Comparison of ENCODE assay signal across 20 cellular contexts in genomic region chr4:11070813-11071212, GRCh38.
DNase-seq lines count a peak whose midpoint lies in the region; ATAC-seq and TF ChIP-seq lines count a peak whose summit lies in the region.
"Had no signal": no experiment of that assay in that cellular context is flagged by ENCODE, and none has a peak within 500 bp of the region (broad histone marks: within the 10 kb centered on the region; RNA-seq: fewer than 3 reads in every experiment).

No MANE protein-coding gene starts in this region.

- peaks cover 4% of the 10 kb centered on the region for H3K36me3 Mint-ChIP-seq in endodermal cell (ENCODE audit: low read depth)
- H3K36me3 Mint-ChIP-seq: CD8-positive, alpha-beta T cell had no signal

- H3K36me3 ChIP-seq in endodermal cell (ENCODE audit: control insufficient read depth, insufficient read depth, low read length) (no peaks in the 10 kb centered on the region), osteoblast (ENCODE audit: insufficient read depth, low read length) (no peaks in the 10 kb centered on the region)
- H3K36me3 ChIP-seq: BLaER1 treated with 17β-estradiol and CSF1 and Interleukin-3, amounts not matched to agents 10 nM and 100 nM had no signal

- no peak overlapping the region for H3K4me3 Mint-ChIP-seq in endodermal cell
- H3K4me3 Mint-ChIP-seq: B cell; CD4-positive, alpha-beta T cell; CD8-positive, alpha-beta T cell had no signal

- TF ChIP-seq CTCF in endodermal cell (conservative IDR thresholded peaks at IDR 0.05) (no peak), osteoblast (IDR thresholded peaks at IDR 0.05; ENCODE audit: extremely low read depth, low read depth, low read length) (no peak)

- DNase-seq in DMS 273 (lab: John Stamatoyannopoulos, UW; ENCODE audit: unreplicated experiment) (peak; percentile 36), DMS 273 treated with DMSO at 0.1 percent for 48 hours (lab: John Stamatoyannopoulos, UW) (no peak), NCI-H69 (lab: John Stamatoyannopoulos, UW) (peak; percentile 17), endodermal cell (no peak), osteoblast (ENCODE audit: insufficient read length, low spot score, missing footprints) (peak; percentile 30), NCI-H2171 treated with DMSO at 0.1 percent for 48 hours (lab: John Stamatoyannopoulos, UW) (no peak)
- DNase-seq: AML-193; Caco-2; Calu3; CD4-positive, alpha-beta T cell; CD8-positive, alpha-beta T cell; DMS79 treated with DMSO at 0.1 percent for 48 hours; GF-D8 had no signal

- 90 to 95% methylated on average over 3 to 4 of the region's 4 CpGs for WGBS in endodermal cell (ENCODE audit: insufficient coverage in 1 of 2, insufficient read length in 1 of 2), 2 experiments

- no peaks in the 10 kb centered on the region for H4K20me1 ChIP-seq in osteoblast (ENCODE audit: insufficient read depth, low read length)
- H4K20me1 ChIP-seq: BLaER1 treated with 17β-estradiol and CSF1 and Interleukin-3, amounts not matched to agents 10 nM and 100 nM had no signal

- H3K27ac ChIP-seq in endodermal cell (ENCODE audit: low read depth, low read length) (no peak overlapping the region), osteoblast (ENCODE audit: low read depth, low read length) (no peak overlapping the region)
- H3K27ac ChIP-seq: 22Rv1; A549; BLaER1 treated with 17β-estradiol and CSF1 and Interleukin-3, amounts not matched to agents 10 nM and 100 nM; C4-2B had no signal

- H3K9me3 ChIP-seq in endodermal cell (ENCODE audit: control insufficient read depth, low read length), result peaks cover 11% of the 10 kb centered on the region
- H3K9me3 ChIP-seq in osteoblast (ENCODE audit: low read depth, low read length), result no peaks in the 10 kb centered on the region
- H3K9me3 ChIP-seq: A549, Caco-2 had no signal

- no peak overlapping the region for H3K27ac Mint-ChIP-seq in endodermal cell
- H3K27ac Mint-ChIP-seq: B cell; CD4-positive, alpha-beta T cell; CD8-positive, alpha-beta T cell had no signal

- H3K4me3 ChIP-seq in endodermal cell (ENCODE audit: low read length) (peak overlapping the region; percentile 21), osteoblast (ENCODE audit: insufficient read depth, low read length) (no peak overlapping the region)
- H3K4me3 ChIP-seq: A549; BLaER1 treated with 17β-estradiol and CSF1 and Interleukin-3, amounts not matched to agents 10 nM and 100 nM had no signal

- H3K9me3 Mint-ChIP-seq in endodermal cell, result peaks cover 9% of the 10 kb centered on the region
- H3K9me3 Mint-ChIP-seq: CD4-positive, alpha-beta T cell; CD8-positive, alpha-beta T cell had no signal

- no peaks in the 10 kb centered on the region for H3K79me2 ChIP-seq in osteoblast (ENCODE audit: insufficient read depth, low read length)

- H3K27me3 ChIP-seq in endodermal cell (ENCODE audit: control insufficient read depth, insufficient read depth, low read length, poor library complexity, severe bottlenecking) (no peaks in the 10 kb centered on the region), osteoblast (ENCODE audit: insufficient read depth, low read length) (no peaks in the 10 kb centered on the region)
- H3K27me3 ChIP-seq: BLaER1 treated with 17β-estradiol and CSF1 and Interleukin-3, amounts not matched to agents 10 nM and 100 nM had no signal

- H2AFZ ChIP-seq in osteoblast (ENCODE audit: low read length), result no peak overlapping the region

- H3K4me1 ChIP-seq in endodermal cell (ENCODE audit: control insufficient read depth, insufficient read depth, low read length) (peaks cover 9% of the 10 kb centered on the region), osteoblast (ENCODE audit: insufficient read depth, low read length) (no peaks in the 10 kb centered on the region)
- H3K4me1 ChIP-seq: A549; BLaER1 treated with 17β-estradiol and CSF1 and Interleukin-3, amounts not matched to agents 10 nM and 100 nM had no signal

- H3K27me3 Mint-ChIP-seq in endodermal cell (ENCODE audit: insufficient read depth), result no peaks in the 10 kb centered on the region
- H3K27me3 Mint-ChIP-seq: B cell; CD4-positive, alpha-beta T cell had no signal

- H3K4me1 Mint-ChIP-seq in endodermal cell, result peaks cover 45% of the 10 kb centered on the region

- no peak overlapping the region for H3K4me2 ChIP-seq in osteoblast (ENCODE audit: insufficient read depth, low read length)
- H3K4me2 ChIP-seq: A549; BLaER1 treated with 17β-estradiol and CSF1 and Interleukin-3, amounts not matched to agents 10 nM and 100 nM had no signal

- H3K9ac ChIP-seq in endodermal cell (ENCODE audit: extremely low read depth, low read length, poor library complexity, severe bottlenecking), result no peak overlapping the region
- H3K9ac ChIP-seq: BLaER1 treated with 17β-estradiol and CSF1 and Interleukin-3, amounts not matched to agents 10 nM and 100 nM had no signal

- ATAC-seq in HG02981 (IDR thresholded peaks at IDR 0.05; ENCODE audit: unreplicated experiment) (no peak), GM21576 (IDR thresholded peaks at IDR 0.05; ENCODE audit: unreplicated experiment) (no peak)
- ATAC-seq: A549; CD8-positive, alpha-beta T cell had no signal

Comparison
In these comparisons a context has a peak if more than half of its experiments do, and no peak if none do; other contexts are left out.
1. DNase-seq: peak in DMS 273 (single experiment), NCI-H69 (single experiment) and osteoblast (single experiment); none in DMS 273 treated with DMSO at 0.1 percent for 48 hours (single experiment), endodermal cell (single experiment) and NCI-H2171 treated with DMSO at 0.1 percent for 48 hours (single experiment).